In the genomic region with DNA sequence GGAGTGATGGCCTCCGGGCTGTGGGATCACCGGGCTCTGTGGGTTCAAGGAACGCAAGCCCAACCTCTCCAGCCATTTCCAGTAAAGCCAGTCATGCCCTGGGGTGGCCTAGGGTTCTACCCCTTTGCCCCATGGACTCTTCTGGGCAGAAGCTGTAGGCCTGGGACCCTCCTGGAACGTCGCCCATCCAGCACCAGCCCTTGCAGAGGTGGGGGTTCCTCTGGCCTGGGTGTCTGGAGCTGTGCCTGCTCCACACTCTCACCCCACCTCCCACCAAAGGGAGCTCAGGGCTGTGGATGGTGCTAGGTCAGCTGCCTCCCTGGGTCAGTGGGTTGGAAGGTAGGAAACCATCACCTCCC, we compare ENCODE assay signal across 22 cellular contexts. TPM values are rescaled to one million over a fixed set of nuclear protein-coding genes. Genes with fewer than 3 reads are reported as not detected.
DNase-seq lines count a peak whose midpoint lies in the region; ATAC-seq, FAIRE-seq and TF ChIP-seq lines count a peak whose summit lies in the region.
"Had no signal": no experiment of that assay in that cellular context is flagged by ENCODE, and none has a peak within 500 bp of the region (broad histone marks: within the 10 kb centered on the region; RNA-seq: fewer than 3 reads in every experiment).

No MANE protein-coding gene starts in this region.

- H3K4me3 Mint-ChIP-seq in endodermal cell (peak overlapping the region; percentile 72), type B pancreatic cell (peak overlapping the region; percentile 75)

- peaks cover 17% of the 10 kb centered on the region for H3K79me2 ChIP-seq in HepG2 (ENCODE audit: insufficient read depth, low read length)

- H3K4me2 ChIP-seq in HepG2 (ENCODE audit: low read depth, low read length): 0 out of 2 replicates have a peak overlapping the region, but pooled peaks have one; percentile 9
- H3K4me2 ChIP-seq: smooth muscle cell had no signal

- POLR2A ChIA-PET in HepG2 (lab: Yijun Ruan, JAX) (interaction anchor here (0.6 to 1.4 kb wide), 3 partner anchors 8 to 35 kb away, joined by 3 to 8 read pairs (median 3); no protein-coding TSS in a partner anchor), RWPE1 (lab: Yijun Ruan, JAX; ENCODE audit: low non-redundant PET) (no interaction called here)

- peaks cover 9% of the 10 kb centered on the region for H3K4me1 Mint-ChIP-seq in endodermal cell
- peaks cover 11% of the 10 kb centered on the region for H3K4me1 Mint-ChIP-seq in type B pancreatic cell (ENCODE audit: unreplicated experiment)

- H3K9me3 Mint-ChIP-seq in endodermal cell (no peaks in the 10 kb centered on the region), type B pancreatic cell (no peaks in the 10 kb centered on the region)

- H3K36me3 Mint-ChIP-seq in endodermal cell (ENCODE audit: low read depth) (no peaks in the 10 kb centered on the region), type B pancreatic cell (no peaks in the 10 kb centered on the region)

- H3K27me3 ChIP-seq in HepG2 (ENCODE audit: control insufficient read depth in 1 of 2, insufficient read depth in 2 of 2, low read length in 2 of 2) (peaks cover 18 to 58% of the 10 kb centered on the region in 2 experiments), right lobe of liver (no peaks in the 10 kb centered on the region), endodermal cell (ENCODE audit: control insufficient read depth, insufficient read depth, low read length, poor library complexity, severe bottlenecking) (no peaks in the 10 kb centered on the region)
- H3K27me3 ChIP-seq: adrenal gland had no signal

- no peaks in the 10 kb centered on the region for H3K27me3 Mint-ChIP-seq in endodermal cell (ENCODE audit: insufficient read depth)
- peaks cover 3% of the 10 kb centered on the region for H3K27me3 Mint-ChIP-seq in type B pancreatic cell

- H3K9me3 ChIP-seq in HepG2 (ENCODE audit: low read length) (no peaks in the 10 kb centered on the region), right lobe of liver (no peaks in the 10 kb centered on the region), endodermal cell (ENCODE audit: control insufficient read depth, low read length) (no peaks in the 10 kb centered on the region)
- H3K9me3 ChIP-seq: adrenal gland, psoas muscle had no signal

- intact Hi-C loops in HepG2 (cut with micrococcal nuclease; ENCODE audit: unreplicated experiment): no loop called here
- intact Hi-C loops in right lobe of liver (cut with DNase I): no loop called here

- H3K4me3 ChIP-seq in HepG2 (replicated peaks in 1 of 3; ENCODE audit: insufficient read depth in 1 of 3, low read depth in 2 of 3, low read length in 3 of 3) (no peak overlapping the region), right lobe of liver (no peak overlapping the region), endodermal cell (ENCODE audit: low read length) (no peak overlapping the region)
- H3K4me3 ChIP-seq: adrenal gland, psoas muscle, SK-N-MC, smooth muscle cell had no signal

- no peak overlapping the region for H3K27ac ChIP-seq in HepG2 (ENCODE audit: extremely low read length, insufficient read depth, low read length)
- H3K27ac ChIP-seq in right lobe of liver: no peak overlapping the region
- peak overlapping the region; percentile 88 for H3K27ac ChIP-seq in RWPE1
- H3K27ac ChIP-seq in endodermal cell (ENCODE audit: low read depth, low read length): no peak overlapping the region
- H3K27ac ChIP-seq: adrenal gland, psoas muscle, SK-N-MC had no signal

- H2AFZ ChIP-seq in HepG2 (ENCODE audit: low read length): no peak overlapping the region

- FAIRE-seq in HepG2 (lab: Jason Lieb, UNC): no peak
- FAIRE-seq: TTC549 had no signal

- TF ChIP-seq CTCF in HepG2 (CRISPR knock-in tag; IDR thresholded peaks at IDR 0.05) (no peak), right lobe of liver (IDR thresholded peaks at IDR 0.05) (no peak), RWPE1 (conservative IDR thresholded peaks at IDR 0.05; ENCODE audit: low read depth) (no peak), endodermal cell (conservative IDR thresholded peaks at IDR 0.05) (no peak), type B pancreatic cell (conservative IDR thresholded peaks at IDR 0.05) (no peak)

- ATAC-seq in HepG2 (no peak), right lobe of liver (no peak), GM19395 (IDR thresholded peaks at IDR 0.05; ENCODE audit: unreplicated experiment) (no peak), HG03025 (IDR thresholded peaks at IDR 0.05; ENCODE audit: low FRiP score, unreplicated experiment) (no peak)
- ATAC-seq: left ventricle myocardium superior had no signal

- H3K36me3 ChIP-seq in HepG2 (replicated peaks in 1 of 2; ENCODE audit: control insufficient read depth in 1 of 2, insufficient read depth in 2 of 2, low read length in 2 of 2): no peaks in the 10 kb centered on the region
- no peaks in the 10 kb centered on the region for H3K36me3 ChIP-seq in right lobe of liver
- H3K36me3 ChIP-seq in endodermal cell (ENCODE audit: control insufficient read depth, insufficient read depth, low read length): no peaks in the 10 kb centered on the region
- H3K36me3 ChIP-seq: adrenal gland had no signal

- H3K4me1 ChIP-seq in HepG2 (ENCODE audit: insufficient read depth, low read length) (peaks cover 49% of the 10 kb centered on the region), right lobe of liver (peaks cover 0 to 21% (median 10%) of the 10 kb centered on the region in 4 donors), endodermal cell (ENCODE audit: control insufficient read depth, insufficient read depth, low read length) (peaks cover 5% of the 10 kb centered on the region)

- TF ChIP-seq EP300 in HepG2 (IDR thresholded peaks at IDR 0.05; ENCODE audit: low read depth in 2 of 2, low read length in 2 of 2) (no peak), HepG2 (CRISPR knock-in tag; IDR thresholded peaks at IDR 0.05; ENCODE audit: borderline replicate concordance) (no peak)

- CTCF ChIA-PET in HepG2 (lab: Yijun Ruan, JAX; ENCODE audit: low intra/inter-chr PET ratio, low total read pairs) (no interaction called here), RWPE1 (lab: Yijun Ruan, JAX) (interaction anchor here (1.1 to 1.6 kb wide), 2 partner anchors 27 to 54 kb away, joined by 4 to 6 read pairs; no protein-coding TSS in a partner anchor)

- 83% methylated on average over 1 of the region's 5 CpGs for WGBS in HepG2 (ENCODE audit: low lambda C conversion rate)
- WGBS in right lobe of liver (ENCODE audit: insufficient coverage, low coverage, low lambda C conversion rate, missing lambda C conversion rate): 0% methylated on average over 1 of the region's 5 CpGs
- 85 to 87% methylated on average over 3 to 5 of the region's 5 CpGs for WGBS in endodermal cell (ENCODE audit: insufficient coverage in 1 of 2, insufficient read length in 1 of 2), 2 experiments

- TF ChIP-seq RAD21 in HepG2 (CRISPR knock-in tag; IDR thresholded peaks at IDR 0.05): no peak

- H3K9ac ChIP-seq in HepG2 (ENCODE audit: insufficient read depth, low read depth, low read length): no peak overlapping the region
- no peak overlapping the region for H3K9ac ChIP-seq in endodermal cell (ENCODE audit: extremely low read depth, low read length, poor library complexity, severe bottlenecking)

- TF ChIP-seq POLR2A in HepG2 (IDR thresholded peaks at IDR 0.05; ENCODE audit: insufficient read depth in 1 of 2, low read depth in 2 of 2, low read length in 2 of 2) (no peak), right lobe of liver (IDR thresholded peaks at IDR 0.05) (no peak)

- no peaks in the 10 kb centered on the region for H4K20me1 ChIP-seq in HepG2 (ENCODE audit: insufficient read depth, low read length)

- in situ Hi-C loops in HepG2 (cut with HindIII; ENCODE audit: extremely low pct_ligation_motif_present, low pct_unique_long_range_greater_than_20kb): no loop called here

- BruUV-seq in HepG2 (replicated peaks; lab: Mats Ljungman, UMichigan): no TSS peak

- H3K27ac Mint-ChIP-seq in endodermal cell: no peak overlapping the region
- H3K27ac Mint-ChIP-seq in type B pancreatic cell: no peak overlapping the region

- DNase-seq in HepG2 (ENCODE audit: low spot score): no peak
- no peak for DNase-seq in right lobe of liver
- DNase-seq in RWPE1 (ENCODE audit: low spot score): no peak
- no peak for DNase-seq in endodermal cell
- DNase-seq in type B pancreatic cell (ENCODE audit: extremely low spot score, unreplicated experiment): no peak
- DNase-seq in H4 (ENCODE audit: low spot score): no peak
- DNase-seq: activated CD8-positive, alpha-beta memory T cell treated with anti-CD3 and anti-CD28 coated beads for 24 hours; adrenal gland; effector CD8-positive, alpha-beta T cell; left ventricle myocardium superior; NCI-H1105 treated with DMSO at 0.1 percent for 48 hours; NCI-H2107; NCI-H526; OCI-M1; psoas muscle; stimulated activated CD4-positive, alpha-beta T cell treated with anti-CD3 and anti-CD28 coated beads, Interleukin-4, amount 100 ng/mL, for 24 hours; substantia nigra had no signal

RNA-seq across cellular contexts. Expression of gene SLC12A7, which starts 1.4 kb away (rescaled TPM):
- total RNA-seq in HepG2 (2016; rRNA removed; fragmentation: Illumina TruSeq; extraction: Trizol) (7.4 and 14.0 TPM in 2 replicates), right lobe of liver (10 to 100 TPM; 38.9 to 65.2 (median 53.3) TPM), endodermal cell (10 to 100 TPM; 58.9 to 61.6 TPM), type B pancreatic cell (ENCODE audit: low replicate concordance) (44.7 and 57.6 TPM in 2 replicates)
- total RNA-seq in HepG2 (2016; cell fraction: cytosol; rRNA removed; fragmentation: Illumina TruSeq; extraction: Trizol; ENCODE audit: low read depth): 9.5 and 12.5 TPM in 2 replicates
- 5.2 and 15.7 TPM in 2 replicates for total RNA-seq in HepG2 (2016; cell fraction: insoluble cytoplasmic fraction; rRNA removed; fragmentation: Illumina TruSeq; extraction: Trizol)
- total RNA-seq in HepG2 (2016; cell fraction: membrane; rRNA removed; fragmentation: Illumina TruSeq; extraction: Trizol): 6.9 and 7.7 TPM in 2 replicates
- total RNA-seq in HepG2 (2016; cell fraction: nucleus; rRNA removed; fragmentation: Illumina TruSeq; extraction: Trizol): 21.8 and 25.8 TPM in 2 replicates
- polyA plus RNA-seq in HepG2 (2011; rRNA removed): 18.5 and 25.6 TPM in 2 replicates
- 11.8 and 15.1 TPM in 2 replicates for polyA plus RNA-seq in HepG2 (2011; cell fraction: cytosol; rRNA removed)
- 164 and 213 TPM in 2 replicates for polyA plus RNA-seq in HepG2 (2011; cell fraction: nucleus; rRNA removed)
- 28.2 and 30.9 TPM in 2 replicates for polyA plus RNA-seq in HepG2 (2012)
- 1.4 and 1.6 TPM in 2 replicates for polyA plus RNA-seq in HepG2 (2016; cell fraction: cytosol; fragmentation: Illumina TruSeq; extraction: Trizol; ENCODE audit: low read depth)
- polyA plus RNA-seq in HepG2 (2016; cell fraction: insoluble cytoplasmic fraction; fragmentation: Illumina TruSeq; extraction: Trizol; ENCODE audit: low read depth): 6.3 and 7.6 TPM in 2 replicates
- 3.2 and 3.7 TPM in 2 replicates for polyA plus RNA-seq in HepG2 (2016; cell fraction: membrane; fragmentation: Illumina TruSeq; extraction: Trizol; ENCODE audit: low read depth)
- 88.5 and 93.5 TPM in 2 replicates for polyA plus RNA-seq in HepG2 (2016; cell fraction: nucleus; fragmentation: Illumina TruSeq; extraction: Trizol; ENCODE audit: insufficient read depth, low read depth)
- polyA minus RNA-seq in HepG2 (2011; rRNA and poly(A)+ RNA removed; ENCODE audit: low replicate concordance): 6.3 and 47.1 TPM in 2 replicates
- polyA minus RNA-seq in HepG2 (2011; cell fraction: cytosol; rRNA and poly(A)+ RNA removed): 14.7 and 16.2 TPM in 2 replicates
- polyA minus RNA-seq in HepG2 (2011; cell fraction: nucleus; rRNA and poly(A)+ RNA removed): 40.3 and 44.4 TPM in 2 replicates
- polyA plus RNA-seq in endodermal cell (2013, experiment 1 of 2): 45.1 TPM
- polyA plus RNA-seq in endodermal cell (2013, experiment 2 of 2): 40.0 TPM
- total RNA-seq in H4 (2014; rRNA removed; shearing (Covaris generic)): 8.8 and 13.8 TPM in 2 replicates
